13 cellular contexts compared by ENCODE assay signal in genomic region chr2:173984866-173985588, GRCh38. TPM values are rescaled to one million over a fixed set of nuclear protein-coding genes. Genes with fewer than 3 reads are reported as not detected.
DNase-seq lines count a peak whose midpoint lies in the region; ATAC-seq, FAIRE-seq and TF ChIP-seq lines count a peak whose summit lies in the region.
"Had no signal": no experiment of that assay in that cellular context is flagged by ENCODE, and none has a peak within 500 bp of the region (broad histone marks: within the 10 kb centered on the region; RNA-seq: fewer than 3 reads in every experiment).

No MANE protein-coding gene starts in this region.

- TF ChIP-seq RAD21 in A549 (conservative IDR thresholded peaks at IDR 0.05 in 1 of 2, IDR thresholded peaks at IDR 0.05 in 1 of 2): no peak

- CTCF ChIA-PET in A549 (lab: Yijun Ruan, JAX): interaction anchor here (0.7 to 1.6 kb wide), 3 partner anchors 13 to 539 kb away, joined by 4 to 5 read pairs (median 4); no protein-coding TSS in a partner anchor

- TF ChIP-seq POLR2A in A549 (IDR thresholded peaks at IDR 0.05; ENCODE audit: low read length): no peak
- no peak for TF ChIP-seq POLR2A in Peyer's patch (IDR thresholded peaks at IDR 0.05)
- TF ChIP-seq POLR2A in gastroesophageal sphincter (IDR thresholded peaks at IDR 0.05): no peak

- H3K9me3 ChIP-seq in A549 (no peaks in the 10 kb centered on the region), Peyer's patch (no peaks in the 10 kb centered on the region), gastroesophageal sphincter (no peaks in the 10 kb centered on the region)

- no peaks in the 10 kb centered on the region for H3K27me3 ChIP-seq in Peyer's patch
- no peaks in the 10 kb centered on the region for H3K27me3 ChIP-seq in gastroesophageal sphincter
- H3K27me3 ChIP-seq: foreskin keratinocyte had no signal

- DNase-seq in A549 (ENCODE audit: low read depth in 1 of 2, low spot score in 1 of 2) (peak in 1 of 2 experiments; percentile 21), Peyer's patch (no peak), sciatic nerve (ENCODE audit: low spot score) (no peak), omental fat pad (ENCODE audit: low spot score) (no peak), UCSD-AML1 (lab: John Stamatoyannopoulos, UW; ENCODE audit: unreplicated experiment) (no peak), NCI-H1417 (lab: John Stamatoyannopoulos, UW) (no peak)
- DNase-seq: activated CD4-positive, alpha-beta T cell treated with anti-CD3 and anti-CD28 coated beads for 1 hour; endodermal cell; stimulated activated naive CD4-positive, alpha-beta T cell had no signal

- TF ChIP-seq CTCF in A549 (IDR thresholded peaks at IDR 0.05): no peak
- no peak for TF ChIP-seq CTCF in Peyer's patch (IDR thresholded peaks at IDR 0.05)
- TF ChIP-seq CTCF in gastroesophageal sphincter (IDR thresholded peaks at IDR 0.05): no peak
- no peak for TF ChIP-seq CTCF in omental fat pad (IDR thresholded peaks at IDR 0.05)

- no peak for FAIRE-seq in A549 (lab: Jason Lieb, UNC)

- WGBS in A549 (ENCODE audit: missing lambda C conversion rate): 78% methylated on average over 9 of the region's 9 CpGs
- WGBS in gastroesophageal sphincter (ENCODE audit: low coverage in 1 of 2), 2 donors: 45 to 75% methylated on average over 8 to 9 of the region's 9 CpGs

- no peak for TF ChIP-seq EP300 in A549 (IDR thresholded peaks at IDR 0.05)
- TF ChIP-seq EP300 in gastroesophageal sphincter (IDR thresholded peaks at IDR 0.05): no peak

- intact Hi-C loops in sciatic nerve (cut with DNase I): no loop called here

- 0 out of 3 replicates have a peak overlapping the region, but pooled peaks have one; percentile 12 for H3K4me2 ChIP-seq in A549

- peaks cover 48% of the 10 kb centered on the region for H3K4me1 ChIP-seq in A549
- H3K4me1 ChIP-seq in Peyer's patch: peaks cover 0 to 23% (median 5%) of the 10 kb centered on the region in 4 donors
- peaks cover 6 to 61% (median 18%) of the 10 kb centered on the region in 3 donors for H3K4me1 ChIP-seq in gastroesophageal sphincter

- H3K27ac ChIP-seq in A549: peak overlapping the region in 1 of 2 experiments; percentile 48; a peak in 2 of 6 replicates
- H3K27ac ChIP-seq in Peyer's patch: peak overlapping the region in 3 of 4 donors; percentile 15 to 38 (median 23)
- H3K27ac ChIP-seq in gastroesophageal sphincter: peak overlapping the region in 3 of 4 donors; percentile 11 to 53 (median 28)
- H3K27ac ChIP-seq: foreskin keratinocyte had no signal

- H3K36me3 ChIP-seq in Peyer's patch (no peaks in the 10 kb centered on the region), gastroesophageal sphincter (no peaks in the 10 kb centered on the region)

- ATAC-seq in A549 (peak in 1 of 2 experiments; percentile 36; a peak in 1 of 6 replicates), gastroesophageal sphincter (no peak), sciatic nerve (peak; percentile 26), omental fat pad (ENCODE audit: low FRiP score) (no peak), GM21390 (IDR thresholded peaks at IDR 0.05; ENCODE audit: unreplicated experiment) (no peak)
- ATAC-seq: foreskin keratinocyte had no signal

- POLR2A ChIA-PET in A549 (lab: Yijun Ruan, JAX): no interaction called here

- no peak overlapping the region for H3K4me3 ChIP-seq in A549
- no peak overlapping the region for H3K4me3 ChIP-seq in Peyer's patch
- H3K4me3 ChIP-seq in gastroesophageal sphincter: no peak overlapping the region
- H3K4me3 ChIP-seq: skin epidermis had no signal

TF ChIP-seq in A549, 52 proteins besides CTCF, POLR2A, EP300 and RAD21:
- TF ChIP-seq EHMT2 (IDR thresholded peaks at IDR 0.05; ENCODE audit: low read depth) (no peak), HES2 (IDR thresholded peaks at IDR 0.05) (no peak), NPAS2 (CRISPR knock-in tag; IDR thresholded peaks at IDR 0.05; ENCODE audit: borderline replicate concordance) (no peak), MAFK (IDR thresholded peaks at IDR 0.05; ENCODE audit: partially characterized antibody) (no peak), KDM1A (IDR thresholded peaks at IDR 0.05; ENCODE audit: low read depth) (no peak), ESRRA (IDR thresholded peaks at IDR 0.05; ENCODE audit: borderline replicate concordance, low read length) (no peak), HOXB13 (CRISPR knock-in tag; IDR thresholded peaks at IDR 0.05; ENCODE audit: low read depth) (no peak), HEYL (CRISPR knock-in tag; IDR thresholded peaks at IDR 0.05) (no peak), ZSCAN20 (CRISPR knock-in tag; IDR thresholded peaks at IDR 0.05) (no peak), ZFP36 (IDR thresholded peaks at IDR 0.05; ENCODE audit: borderline replicate concordance, partially characterized antibody) (no peak), MAX (IDR thresholded peaks at IDR 0.05) (no peak), REST (IDR thresholded peaks at IDR 0.05) (no peak), KDM5A (IDR thresholded peaks at IDR 0.05) (no peak), MAZ (IDR thresholded peaks at IDR 0.05; ENCODE audit: borderline replicate concordance, low read depth, low read length) (no peak), FOSL2 (IDR thresholded peaks at IDR 0.05) (no peak), FOSL2 (CRISPR knock-in tag; IDR thresholded peaks at IDR 0.05) (no peak)

RNA-seq across cellular contexts. Expression of gene SP3, which starts 19.9 kb away (rescaled TPM):
- polyA plus RNA-seq in A549 (2011; rRNA removed) (83.1 and 94.5 TPM in 2 replicates), A549 (2017; fragmentation: RNase III; extraction: RNeasy Plus Mini Kit Qiagen cat#74134 plus additional on column Dnase treatment) (40.1 to 41.8 TPM (median 40.3 TPM) in 3 replicates)
- 16.8 and 21.8 TPM in 2 replicates for polyA plus RNA-seq in A549 (2012; cell fraction: cytosol; rRNA removed)
- polyA plus RNA-seq in A549 (2012; cell fraction: nucleus; rRNA removed): 10.8 and 11.8 TPM in 2 replicates
- 80.7 and 84.4 TPM in 2 replicates for polyA minus RNA-seq in A549 (2011; rRNA and poly(A)+ RNA removed)
- total RNA-seq in Peyer's patch (100 to 1,000 TPM in 1 of 4 donors, 10 to 100 TPM in 3; 57.1 to 106 (median 86.3) TPM), gastroesophageal sphincter (10 to 100 TPM; 69.7 to 94.3 (median 87.6) TPM), sciatic nerve (93.5 TPM), omental fat pad (100 to 1,000 TPM in 1 of 4 donors, 10 to 100 TPM in 3; 69.3 to 175 (median 82.9) TPM)
